18 cellular contexts compared by ENCODE assay signal in genomic region chr15:71051539-71051938, GRCh38.
DNase-seq lines count a peak whose midpoint lies in the region; ATAC-seq and TF ChIP-seq lines count a peak whose summit lies in the region.
"Had no signal": no experiment of that assay in that cellular context is flagged by ENCODE, and none has a peak within 500 bp of the region (broad histone marks: within the 10 kb centered on the region; RNA-seq: fewer than 3 reads in every experiment).

No MANE protein-coding gene starts in this region.

- peaks cover 12% of the 10 kb centered on the region for H3F3A ChIP-seq in PC-3 (ENCODE audit: low read length, unreplicated experiment)

- H4K20me1 ChIP-seq in PC-3 (ENCODE audit: low read length) (no peaks in the 10 kb centered on the region), OCI-LY7 (ENCODE audit: insufficient read depth, low read length) (no peaks in the 10 kb centered on the region)

- H3K4me3 ChIP-seq in AG10803 (ENCODE audit: low read length): no peak overlapping the region
- H3K4me3 ChIP-seq in PC-3 (ENCODE audit: low read length): no peak overlapping the region
- no peak overlapping the region for H3K4me3 ChIP-seq in epithelial cell of esophagus (ENCODE audit: low read length)
- H3K4me3 ChIP-seq in mucosa of descending colon: no peak overlapping the region
- no peak overlapping the region for H3K4me3 ChIP-seq in OCI-LY7 (ENCODE audit: low read depth, low read length, poor library complexity, severe bottlenecking)
- H3K4me3 ChIP-seq: lung, neural progenitor cell, smooth muscle cell had no signal

- H3K9me3 ChIP-seq in PC-3 (ENCODE audit: low read length): no peaks in the 10 kb centered on the region; the same call in 1 of the 2 replicates
- no peaks in the 10 kb centered on the region for H3K9me3 ChIP-seq in mucosa of descending colon
- H3K9me3 ChIP-seq in OCI-LY7 (ENCODE audit: low read length): no peaks in the 10 kb centered on the region

- CTCF ChIA-PET in PC-3 (lab: Charles Lee) (no interaction called here), OCI-LY7 (lab: Charles Lee; ENCODE audit: unreplicated experiment) (no interaction called here)

- DNase-seq in AG10803 (ENCODE audit: low read depth) (peak; percentile 80), PC-3 (peak; percentile 16), epithelial cell of esophagus (ENCODE audit: low read depth) (peak; percentile 32), kidney tubule cell (ENCODE audit: low spot score) (peak; percentile 45), mucosa of descending colon (no peak), OCI-LY7 (ENCODE audit: low spot score) (no peak)
- DNase-seq: activated naive CD4-positive, alpha-beta T cell treated with Interleukin-2 at 50 U/mL for 16 hours; central memory CD4-positive, alpha-beta T cell; KBM-7; NCI-H1417 treated with DMSO at 0.1 percent for 48 hours; NCI-H345; SW 1271; WERI-Rb-1 had no signal

- no peak for TF ChIP-seq CTCF in AG10803 (conservative IDR thresholded peaks at IDR 0.05; ENCODE audit: low read length)
- no peak for TF ChIP-seq CTCF in PC-3 (conservative IDR thresholded peaks at IDR 0.05; ENCODE audit: low read depth, low read length)
- no peak for TF ChIP-seq CTCF in epithelial cell of esophagus (IDR thresholded peaks at IDR 0.05; ENCODE audit: insufficient read depth, low read depth, low read length, missing control alignments)
- TF ChIP-seq CTCF in mucosa of descending colon (IDR thresholded peaks at IDR 0.05): no peak
- TF ChIP-seq CTCF in OCI-LY7 (conservative IDR thresholded peaks at IDR 0.05; ENCODE audit: low read length): no peak

- POLR2A ChIA-PET in PC-3 (lab: Charles Lee; ENCODE audit: unreplicated experiment) (no interaction called here), OCI-LY7 (lab: Charles Lee) (no interaction called here)

- BruUV-seq in PC-3 (replicated peaks; lab: Mats Ljungman, UMichigan) (no TSS peak), OCI-LY7 (replicated peaks; lab: Mats Ljungman, UMichigan) (no TSS peak)

- H2AFZ ChIP-seq in PC-3 (ENCODE audit: low read length) (no peak overlapping the region), OCI-LY7 (ENCODE audit: low read length) (no peak overlapping the region)
- H2AFZ ChIP-seq: neural progenitor cell had no signal

- ATAC-seq in PC-3 (no peak), mucosa of descending colon (no peak), HG03439 (IDR thresholded peaks at IDR 0.05; ENCODE audit: unreplicated experiment) (no peak), GM18505 (IDR thresholded peaks at IDR 0.05; ENCODE audit: unreplicated experiment) (no peak)

- H3K4me2 ChIP-seq in PC-3 (ENCODE audit: low read length): no peak overlapping the region
- H3K4me2 ChIP-seq in OCI-LY7 (ENCODE audit: low read length): no peak overlapping the region
- H3K4me2 ChIP-seq: neural progenitor cell, smooth muscle cell had no signal

- no peaks in the 10 kb centered on the region for H3K27me3 ChIP-seq in PC-3 (ENCODE audit: low read length)
- H3K27me3 ChIP-seq: neural progenitor cell had no signal

- H3K27ac ChIP-seq in PC-3 (ENCODE audit: low read length): 0 out of 2 replicates have a peak overlapping the region, but pooled peaks have one; percentile 27
- H3K27ac ChIP-seq in OCI-LY7 (ENCODE audit: low read depth, low read length, poor library complexity, severe bottlenecking): no peak overlapping the region
- H3K27ac ChIP-seq: neural progenitor cell, WERI-Rb-1 had no signal

- H3K79me2 ChIP-seq in PC-3 (ENCODE audit: low read length): no peaks in the 10 kb centered on the region
- no peaks in the 10 kb centered on the region for H3K79me2 ChIP-seq in OCI-LY7 (ENCODE audit: insufficient read depth, low read depth, low read length)

- peaks cover 69% of the 10 kb centered on the region for H3K4me1 ChIP-seq in PC-3 (ENCODE audit: insufficient read depth, low read length)
- H3K4me1 ChIP-seq in mucosa of descending colon (ENCODE audit: low read depth): peaks cover 8% of the 10 kb centered on the region
- H3K4me1 ChIP-seq in OCI-LY7 (ENCODE audit: insufficient read depth, low read length, poor library complexity, severe bottlenecking): no peaks in the 10 kb centered on the region
- H3K4me1 ChIP-seq: neural progenitor cell had no signal

- intact Hi-C loops in PC-3 (cut with micrococcal nuclease) (no loop called here), mucosa of descending colon (cut with DNase I, micrococcal nuclease) (no loop called here), OCI-LY7 (cut with micrococcal nuclease; ENCODE audit: unreplicated experiment) (no loop called here)

- no peak for TF ChIP-seq POLR2A in GM18505 (IDR thresholded peaks at IDR 0.05; ENCODE audit: borderline replicate concordance, extremely low read depth, insufficient read depth, insufficient read length)

- H3K36me3 ChIP-seq in PC-3 (ENCODE audit: low read depth, low read length) (no peaks in the 10 kb centered on the region; the same call in 1 of the 2 replicates), mucosa of descending colon (ENCODE audit: low read depth) (no peaks in the 10 kb centered on the region), OCI-LY7 (ENCODE audit: insufficient read depth, low read length) (no peaks in the 10 kb centered on the region)
- H3K36me3 ChIP-seq: neural progenitor cell, WERI-Rb-1 had no signal

- no peak overlapping the region for H3K9ac ChIP-seq in PC-3 (ENCODE audit: low read length)
- H3K9ac ChIP-seq: neural progenitor cell had no signal

- no peaks in the 10 kb centered on the region for H3K9me2 ChIP-seq in PC-3 (replicated peaks; ENCODE audit: low read length)
- H3K9me2 ChIP-seq in OCI-LY7 (ENCODE audit: insufficient read depth, low read length): no peaks in the 10 kb centered on the region

Comparison
In these comparisons a context has a peak if more than half of its experiments do, and no peak if none do; other contexts are left out.
1. DNase-seq: peak in AG10803 (single experiment), PC-3 (single experiment), epithelial cell of esophagus (single experiment) and kidney tubule cell (single experiment); none in mucosa of descending colon (0 of 3) and OCI-LY7 (single experiment).